ENCODE assay signal across 28 cellular contexts in the genomic region with DNA sequence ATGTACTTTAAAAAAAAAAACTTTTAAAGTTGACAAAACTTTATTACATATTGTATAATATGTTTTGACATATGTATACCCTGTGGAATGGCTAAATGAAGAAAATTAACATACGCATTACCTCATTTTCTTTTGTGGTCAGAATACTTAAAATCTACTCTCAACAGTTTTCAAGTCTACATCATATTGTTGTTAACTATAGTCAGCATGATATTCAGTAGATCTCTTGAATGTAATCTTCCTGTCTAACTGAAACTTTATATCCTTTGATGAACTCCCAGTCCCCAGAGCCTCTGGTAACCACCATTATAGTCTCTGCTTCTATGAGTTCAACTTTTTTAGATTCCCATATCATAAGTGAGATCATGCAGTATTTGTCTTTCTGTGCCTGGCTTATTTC. TPM values are rescaled to one million over a fixed set of nuclear protein-coding genes. Genes with fewer than 3 reads are reported as not detected.
DNase-seq lines count a peak whose midpoint lies in the region; ATAC-seq lines count a peak whose summit lies in the region.
"Had no signal": no experiment of that assay in that cellular context is flagged by ENCODE, and none has a peak within 500 bp of the region (broad histone marks: within the 10 kb centered on the region; RNA-seq: fewer than 3 reads in every experiment).

No MANE protein-coding gene starts in this region.

- peaks cover 41% of the 10 kb centered on the region for H3K36me3 Mint-ChIP-seq in activated naive CD4-positive, alpha-beta T cell treated with anti-CD3 and anti-CD28 coated beads for 36 hours (ENCODE audit: low read depth)
- peaks cover 0 to 70% (median 18%) of the 10 kb centered on the region in 3 donors for H3K36me3 Mint-ChIP-seq in CD8-positive, alpha-beta memory T cell
- H3K36me3 Mint-ChIP-seq in naive thymus-derived CD4-positive, alpha-beta T cell, result peaks cover 6 to 55% (median 44%) of the 10 kb centered on the region in 5 donors

- ATAC-seq in naive thymus-derived CD4-positive, alpha-beta T cell, result peak; percentile 36
- ATAC-seq: effector memory CD8-positive, alpha-beta T cell; right cardiac atrium had no signal

- CTCF ChIA-PET in activated naive CD4-positive, alpha-beta T cell treated with anti-CD3 and anti-CD28 coated beads for 36 hours (lab: Charles Lee), result interaction anchor here (1.0 kb wide), 1 partner anchor 224 kb away, joined by 3 read pairs; no protein-coding TSS in a partner anchor
- CTCF ChIA-PET in CD8-positive, alpha-beta memory T cell (lab: Charles Lee), result no interaction called here
- CTCF ChIA-PET in naive thymus-derived CD4-positive, alpha-beta T cell (lab: Charles Lee), result interaction anchor here (1.4 kb wide), 1 partner anchor 19 kb away, joined by 3 read pairs; no protein-coding TSS in a partner anchor

- no peak overlapping the region for H3K4me3 Mint-ChIP-seq in activated naive CD4-positive, alpha-beta T cell treated with anti-CD3 and anti-CD28 coated beads for 36 hours
- H3K4me3 Mint-ChIP-seq in CD8-positive, alpha-beta memory T cell, result no peak overlapping the region
- H3K4me3 Mint-ChIP-seq in naive thymus-derived CD4-positive, alpha-beta T cell, result peak overlapping the region in 1 of 10 donors; percentile 6
- H3K4me3 Mint-ChIP-seq: activated CD4-positive, alpha-beta T cell treated with anti-CD3 and anti-CD28 coated beads, Interleukin-2, amount 10 ng/mL, durations not matched to agents 24 days and 14 days; effector memory CD8-positive, alpha-beta T cell; neural crest cell; T-helper 2 cell treated with Interferon-gamma antibody and Interleukin-4, amounts not matched to agents 5 μg/mL and 100 μg/mL, for 36 hours; type B pancreatic cell had no signal

- H3K27me3 Mint-ChIP-seq in activated naive CD4-positive, alpha-beta T cell treated with anti-CD3 and anti-CD28 coated beads for 36 hours (ENCODE audit: low read depth), result no peaks in the 10 kb centered on the region
- H3K27me3 Mint-ChIP-seq in CD8-positive, alpha-beta memory T cell, result no peaks in the 10 kb centered on the region
- no peaks in the 10 kb centered on the region for H3K27me3 Mint-ChIP-seq in naive thymus-derived CD4-positive, alpha-beta T cell
- H3K27me3 Mint-ChIP-seq: activated CD4-positive, alpha-beta T cell treated with anti-CD3 and anti-CD28 coated beads, Interleukin-2, amount 10 ng/mL, durations not matched to agents 24 days and 14 days; effector memory CD8-positive, alpha-beta T cell; type B pancreatic cell had no signal

- no peaks in the 10 kb centered on the region for H3K9me3 ChIP-seq in CD8-positive, alpha-beta memory T cell (ENCODE audit: low read length)
- no peaks in the 10 kb centered on the region for H3K9me3 ChIP-seq in SJCRH30 (replicated peaks)
- no peaks in the 10 kb centered on the region for H3K9me3 ChIP-seq in naive thymus-derived CD4-positive, alpha-beta T cell (ENCODE audit: control insufficient read depth in 2 of 3, low read length in 3 of 3)
- H3K9me3 ChIP-seq: colonic mucosa had no signal

- POLR2A ChIA-PET in CD8-positive, alpha-beta memory T cell (lab: Charles Lee), result no interaction called here
- POLR2A ChIA-PET in naive thymus-derived CD4-positive, alpha-beta T cell (lab: Charles Lee), result no interaction called here

- H3K27ac ChIP-seq in CD8-positive, alpha-beta memory T cell (ENCODE audit: low read depth, low read length), result no peak overlapping the region
- peak overlapping the region; percentile 44 for H3K27ac ChIP-seq in SJCRH30
- no peak overlapping the region for H3K27ac ChIP-seq in naive thymus-derived CD4-positive, alpha-beta T cell (ENCODE audit: low read depth, low read length)
- H3K27ac ChIP-seq: colonic mucosa, GM23248, parathyroid adenoma had no signal

- H3K27ac Mint-ChIP-seq in activated naive CD4-positive, alpha-beta T cell treated with anti-CD3 and anti-CD28 coated beads for 36 hours, result peak overlapping the region; percentile 19
- peak overlapping the region in 5 of 8 donors; percentile 3 to 29 (median 25) for H3K27ac Mint-ChIP-seq in CD8-positive, alpha-beta memory T cell
- H3K27ac Mint-ChIP-seq in naive thymus-derived CD4-positive, alpha-beta T cell, result peak overlapping the region in 6 of 9 donors; percentile 1 to 77 (median 54)
- H3K27ac Mint-ChIP-seq: activated CD4-positive, alpha-beta T cell treated with anti-CD3 and anti-CD28 coated beads, Interleukin-2, amount 10 ng/mL, durations not matched to agents 24 days and 14 days; T-helper 2 cell treated with Interferon-gamma antibody and Interleukin-4, amounts not matched to agents 5 μg/mL and 100 μg/mL, for 36 hours had no signal

- H3K27me3 ChIP-seq in CD8-positive, alpha-beta memory T cell (ENCODE audit: insufficient read depth, low read length, poor library complexity, severe bottlenecking), result no peaks in the 10 kb centered on the region
- H3K27me3 ChIP-seq in SJCRH30, result no peaks in the 10 kb centered on the region
- H3K27me3 ChIP-seq in naive thymus-derived CD4-positive, alpha-beta T cell (ENCODE audit: control insufficient read depth in 2 of 2, insufficient read depth in 2 of 2, low read length in 2 of 2), result no peaks in the 10 kb centered on the region
- H3K27me3 ChIP-seq: colonic mucosa had no signal

- H3K9me3 Mint-ChIP-seq in activated naive CD4-positive, alpha-beta T cell treated with anti-CD3 and anti-CD28 coated beads for 36 hours, result peaks cover 4% of the 10 kb centered on the region
- H3K9me3 Mint-ChIP-seq in CD8-positive, alpha-beta memory T cell, result no peaks in the 10 kb centered on the region
- peaks cover 0 to 4% (median 0%) of the 10 kb centered on the region in 11 donors for H3K9me3 Mint-ChIP-seq in naive thymus-derived CD4-positive, alpha-beta T cell
- H3K9me3 Mint-ChIP-seq: effector memory CD8-positive, alpha-beta T cell; neural crest cell; T-helper 2 cell treated with Interferon-gamma antibody and Interleukin-4, amounts not matched to agents 5 μg/mL and 100 μg/mL, for 36 hours; type B pancreatic cell had no signal

- no peaks in the 10 kb centered on the region for H3K36me3 ChIP-seq in CD8-positive, alpha-beta memory T cell (ENCODE audit: insufficient read depth, low read length)
- H3K36me3 ChIP-seq in SJCRH30, result no peaks in the 10 kb centered on the region
- H3K36me3 ChIP-seq in naive thymus-derived CD4-positive, alpha-beta T cell (ENCODE audit: control insufficient read depth in 2 of 3, insufficient read depth in 3 of 3, low read length in 3 of 3), result peaks cover 0 to 26% (median 5%) of the 10 kb centered on the region in 3 experiments
- H3K36me3 ChIP-seq: colonic mucosa had no signal

- H3K4me1 Mint-ChIP-seq in activated naive CD4-positive, alpha-beta T cell treated with anti-CD3 and anti-CD28 coated beads for 36 hours (ENCODE audit: low read depth), result peaks cover 45% of the 10 kb centered on the region
- peaks cover 10 to 35% (median 21%) of the 10 kb centered on the region in 3 donors for H3K4me1 Mint-ChIP-seq in CD8-positive, alpha-beta memory T cell
- H3K4me1 Mint-ChIP-seq in naive thymus-derived CD4-positive, alpha-beta T cell, result peaks cover 17 to 60% (median 49%) of the 10 kb centered on the region in 7 donors
- H3K4me1 Mint-ChIP-seq: neural crest cell had no signal

- H3K4me3 ChIP-seq in CD8-positive, alpha-beta memory T cell (ENCODE audit: low read length), result no peak overlapping the region
- H3K4me3 ChIP-seq in SJCRH30, result no peak overlapping the region
- H3K4me3 ChIP-seq in naive thymus-derived CD4-positive, alpha-beta T cell (ENCODE audit: low read length), result no peak overlapping the region
- H3K4me3 ChIP-seq: colonic mucosa, GM23248 had no signal

- DNase-seq in activated naive CD4-positive, alpha-beta T cell treated with anti-CD3 and anti-CD28 coated beads for 36 hours, result no peak
- DNase-seq in activated naive CD4-positive, alpha-beta T cell treated with Interleukin-2 at 50 U/mL for 16 hours, result no peak
- DNase-seq in CD8-positive, alpha-beta memory T cell, result no peak
- DNase-seq in SJCRH30 (peak in 1 of 2 experiments; percentile 29), occipital lobe (lab: John Stamatoyannopoulos, UW) (no peak), cortex of kidney (lab: John Stamatoyannopoulos, UW) (no peak), NCI-H2081 treated with DMSO at 0.1 percent for 48 hours (lab: John Stamatoyannopoulos, UW) (no peak)
- peak in 1 of 9 donors; percentile 25 for DNase-seq in naive thymus-derived CD4-positive, alpha-beta T cell
- DNase-seq: ACHN; activated CD4-positive, alpha-beta T cell treated with anti-CD3 and anti-CD28 coated beads, Interleukin-2, amount 10 ng/mL, durations not matched to agents 24 days and 14 days; activated effector memory CD4-positive, alpha-beta T cell treated with Interleukin-2 at 50 U/mL for 16 hours; aorta; Calu3; colonic mucosa; DMS79 treated with DMSO at 0.1 percent for 48 hours; effector memory CD8-positive, alpha-beta T cell; erythroblast; GM23248; Karpas-422; kidney; NCI-H1436 treated with DMSO at 0.1 percent for 48 hours; right cardiac atrium; stimulated activated CD4-positive, alpha-beta T cell treated with anti-CD3 and anti-CD28 coated beads, Interleukin-4, amount 100 ng/mL, for 1 hour; substantia nigra had no signal

- H3K4me1 ChIP-seq in CD8-positive, alpha-beta memory T cell (ENCODE audit: insufficient read depth, low read length), result peaks cover 17% of the 10 kb centered on the region
- peaks cover 21% of the 10 kb centered on the region for H3K4me1 ChIP-seq in SJCRH30
- H3K4me1 ChIP-seq in naive thymus-derived CD4-positive, alpha-beta T cell (ENCODE audit: control insufficient read depth in 2 of 2, insufficient read depth in 2 of 2, low read length in 2 of 2), result peaks cover 0 to 15% of the 10 kb centered on the region in 2 donors
- H3K4me1 ChIP-seq: colonic mucosa, parathyroid adenoma had no signal

- intact Hi-C loops in activated naive CD4-positive, alpha-beta T cell treated with anti-CD3 and anti-CD28 coated beads for 36 hours (cut with micrococcal nuclease), result no loop called here
- intact Hi-C loops in naive thymus-derived CD4-positive, alpha-beta T cell (cut with micrococcal nuclease), result loop anchor here in 1 of 2 donors (1.0 kb wide), 1 partner anchor 8 kb away; no protein-coding TSS in a partner anchor

RNA-seq across cellular contexts. Expression of a gene that starts 39.4 kb away (rescaled TPM):
- total RNA-seq in activated naive CD4-positive, alpha-beta T cell treated with anti-CD3 and anti-CD28 coated beads for 36 hours, result 10 to 100 TPM; 26.6 to 26.9 TPM
- 10 to 100 TPM; 40.3 to 42.8 TPM for total RNA-seq in CD8-positive, alpha-beta memory T cell
- 35.2 TPM for polyA plus RNA-seq in CD8-positive, alpha-beta memory T cell
- 26.7 and 27.1 TPM in 2 replicates for total RNA-seq in SJCRH30 (2014; rRNA removed; shearing (Covaris generic))
- 100 to 1,000 TPM in 1 of 5 experiments, 10 to 100 TPM in 4; 37.5 to 103 (median 72.0) TPM for total RNA-seq in naive thymus-derived CD4-positive, alpha-beta T cell
- polyA plus RNA-seq in naive thymus-derived CD4-positive, alpha-beta T cell, result 10 to 100 TPM; 35.2 to 42.8 TPM
- 160 TPM for total RNA-seq in occipital lobe
